Comparison of ENCODE assay signal across 13 cellular contexts in the genomic region with DNA sequence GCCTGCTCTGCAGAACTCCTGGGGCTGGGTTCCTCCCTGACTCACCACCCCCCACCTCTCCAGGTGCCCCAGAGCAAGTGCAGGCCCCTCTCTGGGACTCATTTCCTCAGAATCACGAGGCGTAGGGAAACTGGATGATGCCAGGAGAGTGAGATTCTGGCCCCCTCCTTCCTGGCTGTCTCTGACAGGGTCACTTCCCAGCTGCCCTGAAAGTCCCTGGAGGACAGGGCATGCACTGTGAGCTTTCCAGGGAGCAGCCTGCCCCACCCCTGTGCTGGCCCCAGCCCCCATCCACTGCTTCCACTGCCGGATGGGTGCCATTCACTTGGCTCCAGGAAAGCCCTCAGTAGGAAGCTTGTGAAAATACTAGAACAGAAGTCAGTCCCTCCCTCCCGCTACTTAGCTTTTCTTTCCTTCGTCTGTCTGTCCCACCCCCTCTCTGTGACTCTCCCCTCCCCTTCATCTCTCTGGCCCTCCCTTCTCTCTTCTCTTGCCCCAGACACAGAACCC. TPM values are rescaled to one million over a fixed set of nuclear protein-coding genes. Genes with fewer than 3 reads are reported as not detected.
DNase-seq lines count a peak whose midpoint lies in the region; ATAC-seq and TF ChIP-seq lines count a peak whose summit lies in the region.
"Had no signal": no experiment of that assay in that cellular context is flagged by ENCODE, and none has a peak within 500 bp of the region (broad histone marks: within the 10 kb centered on the region; RNA-seq: fewer than 3 reads in every experiment).

No MANE protein-coding gene starts in this region.

- H3K4me1 Mint-ChIP-seq in activated CD4-positive, alpha-beta memory T cell treated with anti-CD3 and anti-CD28 coated beads, Interleukin-2, amount 10 ng/mL, durations not matched to agents 7 days and 5 days: peaks cover 33% of the 10 kb centered on the region
- H3K4me1 Mint-ChIP-seq in progenitor cell of endocrine pancreas (ENCODE audit: low read depth): peaks cover 2% of the 10 kb centered on the region

- no peak overlapping the region for H3K4me3 Mint-ChIP-seq in activated CD4-positive, alpha-beta memory T cell treated with anti-CD3 and anti-CD28 coated beads, Interleukin-2, amount 10 ng/mL, durations not matched to agents 7 days and 5 days
- no peak overlapping the region for H3K4me3 Mint-ChIP-seq in progenitor cell of endocrine pancreas (ENCODE audit: low read depth)

- intact Hi-C loops in Right ventricle myocardium superior (cut with DNase I): no loop called here

- CTCF ChIA-PET in activated CD4-positive, alpha-beta memory T cell treated with anti-CD3 and anti-CD28 coated beads, Interleukin-2, amount 10 ng/mL, durations not matched to agents 7 days and 5 days (lab: Charles Lee): interaction anchor here (0.7 to 2.5 kb wide), 10 partner anchors 8 to 400 kb away, joined by 3 to 46 read pairs (median 3); no protein-coding TSS in a partner anchor

- peak overlapping the region; percentile 18 for H3K27ac Mint-ChIP-seq in activated CD4-positive, alpha-beta memory T cell treated with anti-CD3 and anti-CD28 coated beads, Interleukin-2, amount 10 ng/mL, durations not matched to agents 7 days and 5 days
- H3K27ac Mint-ChIP-seq in progenitor cell of endocrine pancreas: peak overlapping the region; percentile 51

- POLR2A ChIA-PET in activated CD4-positive, alpha-beta memory T cell treated with anti-CD3 and anti-CD28 coated beads, Interleukin-2, amount 10 ng/mL, durations not matched to agents 7 days and 5 days (lab: Charles Lee): interaction anchor here (0.7 to 3.6 kb wide), 3 partner anchors 88 to 349 kb away, joined by 3 to 21 read pairs (median 3); no protein-coding TSS in a partner anchor

- TF ChIP-seq CTCF in progenitor cell of endocrine pancreas (IDR thresholded peaks at IDR 0.05; ENCODE audit: unreplicated experiment): no peak

- DNase-seq in ELF-1 (ENCODE audit: low read depth, low spot score) (peak; percentile 26), Right ventricle myocardium superior (peak; percentile 79), progenitor cell of endocrine pancreas (ENCODE audit: low spot score, unreplicated experiment) (no peak), NCI-H226 (no peak)
- DNase-seq in activated CD4-positive, alpha-beta memory T cell treated with anti-CD3 and anti-CD28 coated beads, Interleukin-2, amount 10 ng/mL, durations not matched to agents 7 days and 5 days: no peak
- DNase-seq in effector CD4-positive, alpha-beta T cell: no peak
- no peak for DNase-seq in activated T-cell treated with anti-CD3 and anti-CD28 coated beads, Interleukin-2, amount 50 U/mL, for 1 hour
- DNase-seq: DMS153, NCI-H446 treated with DMSO at 0.1 percent for 48 hours, T-helper 1 cell had no signal

- no peaks in the 10 kb centered on the region for H3K9me3 Mint-ChIP-seq in activated CD4-positive, alpha-beta memory T cell treated with anti-CD3 and anti-CD28 coated beads, Interleukin-2, amount 10 ng/mL, durations not matched to agents 7 days and 5 days
- no peaks in the 10 kb centered on the region for H3K9me3 Mint-ChIP-seq in progenitor cell of endocrine pancreas (ENCODE audit: low read depth)

- peaks cover 16% of the 10 kb centered on the region for H3K36me3 Mint-ChIP-seq in activated CD4-positive, alpha-beta memory T cell treated with anti-CD3 and anti-CD28 coated beads, Interleukin-2, amount 10 ng/mL, durations not matched to agents 7 days and 5 days (ENCODE audit: low read depth)
- H3K36me3 Mint-ChIP-seq in progenitor cell of endocrine pancreas (ENCODE audit: insufficient read depth): peaks cover 2% of the 10 kb centered on the region

- ATAC-seq in Right ventricle myocardium superior (ENCODE audit: poor library complexity): peak; percentile 19
- no peak for ATAC-seq in HG02981 (IDR thresholded peaks at IDR 0.05; ENCODE audit: unreplicated experiment)
- ATAC-seq: esophagus mucosa, HCT116 had no signal

- no peaks in the 10 kb centered on the region for H3K27me3 Mint-ChIP-seq in activated CD4-positive, alpha-beta memory T cell treated with anti-CD3 and anti-CD28 coated beads, Interleukin-2, amount 10 ng/mL, durations not matched to agents 7 days and 5 days
- H3K27me3 Mint-ChIP-seq in progenitor cell of endocrine pancreas: peaks cover 18% of the 10 kb centered on the region

RNA-seq across cellular contexts. Expression of a gene that starts 10.4 kb away (rescaled TPM):
- not detected for total RNA-seq in activated CD4-positive, alpha-beta memory T cell treated with anti-CD3 and anti-CD28 coated beads, Interleukin-2, amount 10 ng/mL, durations not matched to agents 7 days and 5 days
- total RNA-seq in Right ventricle myocardium superior (0.24 TPM), progenitor cell of endocrine pancreas (not detected in 2 replicates)

RNA-seq across cellular contexts. Expression of a gene that starts 44.9 kb away (rescaled TPM):
- 1 to 10 TPM; 9.0 to 9.1 TPM for total RNA-seq in activated CD4-positive, alpha-beta memory T cell treated with anti-CD3 and anti-CD28 coated beads, Interleukin-2, amount 10 ng/mL, durations not matched to agents 7 days and 5 days
- total RNA-seq in Right ventricle myocardium superior: 9.5 TPM
- 14.7 and 17.9 TPM in 2 replicates for total RNA-seq in progenitor cell of endocrine pancreas

Comparison
In these comparisons a context has a peak if more than half of its experiments do, and no peak if none do; other contexts are left out.
1. DNase-seq: peak in ELF-1 (single experiment) and Right ventricle myocardium superior (single experiment); none in activated CD4-positive, alpha-beta memory T cell treated with anti-CD3 and anti-CD28 coated beads, Interleukin-2, amount 10 ng/mL, durations not matched to agents 7 days and 5 days (single experiment), progenitor cell of endocrine pancreas (single experiment), effector CD4-positive, alpha-beta T cell (single experiment), NCI-H226 (single experiment) and activated T-cell treated with anti-CD3 and anti-CD28 coated beads, Interleukin-2, amount 50 U/mL, for 1 hour (single experiment).